In genomic region chr14:69662636-69663321, GRCh38 we compare ENCODE assay signal across 14 cellular contexts. TPM values are rescaled to one million over a fixed set of nuclear protein-coding genes. Genes with fewer than 3 reads are reported as not detected.
A peak's percentile ranks its signal among the peaks of the same experiment; 100 is the strongest.
DNase-seq lines count a peak whose midpoint lies in the region; ATAC-seq and TF ChIP-seq lines count a peak whose summit lies in the region.
"Had no signal": no experiment of that assay in that cellular context is flagged by ENCODE, and none has a peak within 500 bp of the region (broad histone marks: within the 10 kb centered on the region; RNA-seq: fewer than 3 reads in every experiment).

No MANE protein-coding gene starts in this region.

- ATAC-seq in activated naive CD8-positive, alpha-beta T cell treated with anti-CD3 and anti-CD28 coated beads, Interleukin-2, amount 50 U/mL, for 24 hours: no peak
- no peak for ATAC-seq in naive thymus-derived CD4-positive, alpha-beta T cell
- ATAC-seq in upper lobe of left lung (ENCODE audit: low FRiP score in 2 of 2): no peak
- no peak for ATAC-seq in left lobe of liver
- ATAC-seq in GM21619 (IDR thresholded peaks at IDR 0.05; ENCODE audit: unreplicated experiment): no peak
- ATAC-seq: activated naive CD4-positive, alpha-beta T cell treated with anti-CD3 and anti-CD28 coated beads, Interleukin-2, amount 50 U/mL, for 72 hours had no signal

- TF ChIP-seq POLR2A in upper lobe of left lung (IDR thresholded peaks at IDR 0.05): no peak

- no peak overlapping the region for H3K4me3 Mint-ChIP-seq in activated naive CD8-positive, alpha-beta T cell
- no peak overlapping the region for H3K4me3 Mint-ChIP-seq in activated naive CD8-positive, alpha-beta T cell treated with anti-CD3 and anti-CD28 coated beads, Interleukin-2, amount 50 U/mL, for 24 hours
- H3K4me3 Mint-ChIP-seq in naive thymus-derived CD4-positive, alpha-beta T cell: peak overlapping the region in 1 of 10 donors; percentile 20
- H3K4me3 Mint-ChIP-seq: CD14-positive monocyte had no signal

- H3K9me3 Mint-ChIP-seq in activated naive CD8-positive, alpha-beta T cell (ENCODE audit: low read depth): no peaks in the 10 kb centered on the region
- H3K9me3 Mint-ChIP-seq in activated naive CD8-positive, alpha-beta T cell treated with anti-CD3 and anti-CD28 coated beads, Interleukin-2, amount 50 U/mL, for 24 hours: no peaks in the 10 kb centered on the region
- peaks cover 0 to 5% (median 2%) of the 10 kb centered on the region in 11 donors for H3K9me3 Mint-ChIP-seq in naive thymus-derived CD4-positive, alpha-beta T cell
- H3K9me3 Mint-ChIP-seq: activated naive CD4-positive, alpha-beta T cell treated with anti-CD3 and anti-CD28 coated beads, Interleukin-2, amount 50 U/mL, for 72 hours; CD14-positive monocyte had no signal

- no peak for DNase-seq in activated naive CD8-positive, alpha-beta T cell treated with anti-CD3 and anti-CD28 coated beads, Interleukin-2, amount 50 U/mL, for 24 hours
- peak; percentile 49 for DNase-seq in astrocyte of the hippocampus (ENCODE audit: low read depth, low spot score)
- no peak for DNase-seq in naive thymus-derived CD4-positive, alpha-beta T cell
- no peak for DNase-seq in upper lobe of left lung
- DNase-seq in left lobe of liver (ENCODE audit: low spot score): no peak
- no peak for DNase-seq in foreskin fibroblast
- DNase-seq: activated CD4-positive, CD25-positive, alpha-beta regulatory T cell; effector memory CD4-positive, alpha-beta T cell; H7; occipital lobe had no signal

- H3K27me3 Mint-ChIP-seq in activated naive CD8-positive, alpha-beta T cell: no peaks in the 10 kb centered on the region
- H3K27me3 Mint-ChIP-seq in activated naive CD8-positive, alpha-beta T cell treated with anti-CD3 and anti-CD28 coated beads, Interleukin-2, amount 50 U/mL, for 24 hours: no peaks in the 10 kb centered on the region
- no peaks in the 10 kb centered on the region for H3K27me3 Mint-ChIP-seq in naive thymus-derived CD4-positive, alpha-beta T cell

- H3K4me3 ChIP-seq in naive thymus-derived CD4-positive, alpha-beta T cell (ENCODE audit: low read length): no peak overlapping the region
- H3K4me3 ChIP-seq in upper lobe of left lung (no peak overlapping the region), foreskin fibroblast (ENCODE audit: low read depth in 1 of 2, low read length in 2 of 2) (no peak overlapping the region)

- no peaks in the 10 kb centered on the region for H3K27me3 ChIP-seq in naive thymus-derived CD4-positive, alpha-beta T cell (ENCODE audit: control insufficient read depth in 2 of 2, insufficient read depth in 2 of 2, low read length in 2 of 2)
- H3K27me3 ChIP-seq in upper lobe of left lung: no peaks in the 10 kb centered on the region

- CTCF ChIA-PET in naive thymus-derived CD4-positive, alpha-beta T cell (lab: Charles Lee): no interaction called here

- TF ChIP-seq CTCF in upper lobe of left lung (IDR thresholded peaks at IDR 0.05) (no peak), foreskin fibroblast (IDR thresholded peaks at IDR 0.05; ENCODE audit: low read depth, low read length) (no peak)

- H3K4me1 ChIP-seq in naive thymus-derived CD4-positive, alpha-beta T cell (ENCODE audit: control insufficient read depth in 2 of 2, insufficient read depth in 2 of 2, low read length in 2 of 2): peaks cover 15 to 36% of the 10 kb centered on the region in 2 donors
- H3K4me1 ChIP-seq in upper lobe of left lung: peaks cover 78 to 98% (median 86%) of the 10 kb centered on the region in 4 donors

- peak overlapping the region; percentile 61 for H3K27ac Mint-ChIP-seq in activated naive CD8-positive, alpha-beta T cell
- no peak overlapping the region for H3K27ac Mint-ChIP-seq in activated naive CD8-positive, alpha-beta T cell treated with anti-CD3 and anti-CD28 coated beads, Interleukin-2, amount 50 U/mL, for 24 hours
- H3K27ac Mint-ChIP-seq in naive thymus-derived CD4-positive, alpha-beta T cell: peak overlapping the region; percentile 14 to 77 (median 68)

- H3K36me3 ChIP-seq in naive thymus-derived CD4-positive, alpha-beta T cell (ENCODE audit: control insufficient read depth in 2 of 3, insufficient read depth in 3 of 3, low read length in 3 of 3): peaks cover 0 to 22% (median 0%) of the 10 kb centered on the region in 3 experiments
- H3K36me3 ChIP-seq in upper lobe of left lung: peaks cover 0 to 21% (median 2%) of the 10 kb centered on the region in 4 donors

- peak overlapping the region; percentile 16 for H3K27ac ChIP-seq in naive thymus-derived CD4-positive, alpha-beta T cell (ENCODE audit: low read depth, low read length)
- peak overlapping the region; percentile 41 to 80 (median 72) for H3K27ac ChIP-seq in upper lobe of left lung

- POLR2A ChIA-PET in naive thymus-derived CD4-positive, alpha-beta T cell (lab: Charles Lee): interaction anchor here (0.6 kb wide), 1 partner anchor 19 kb away, joined by 3 read pairs; no protein-coding TSS in a partner anchor

- no peaks in the 10 kb centered on the region for H3K9me3 ChIP-seq in naive thymus-derived CD4-positive, alpha-beta T cell (ENCODE audit: control insufficient read depth in 2 of 3, low read length in 3 of 3)
- H3K9me3 ChIP-seq in upper lobe of left lung: no peaks in the 10 kb centered on the region

- H3K36me3 Mint-ChIP-seq in activated naive CD8-positive, alpha-beta T cell: peaks cover 16% of the 10 kb centered on the region
- peaks cover 48% of the 10 kb centered on the region for H3K36me3 Mint-ChIP-seq in activated naive CD8-positive, alpha-beta T cell treated with anti-CD3 and anti-CD28 coated beads, Interleukin-2, amount 50 U/mL, for 24 hours (ENCODE audit: low read depth)
- peaks cover 12 to 53% (median 28%) of the 10 kb centered on the region in 5 donors for H3K36me3 Mint-ChIP-seq in naive thymus-derived CD4-positive, alpha-beta T cell

- WGBS in upper lobe of left lung, 2 donors: 63 to 77% methylated on average over 2 of the region's 2 CpGs

- peaks cover 89% of the 10 kb centered on the region for H3K4me1 Mint-ChIP-seq in activated naive CD8-positive, alpha-beta T cell (ENCODE audit: low read depth)
- H3K4me1 Mint-ChIP-seq in activated naive CD8-positive, alpha-beta T cell treated with anti-CD3 and anti-CD28 coated beads, Interleukin-2, amount 50 U/mL, for 24 hours: peaks cover 95% of the 10 kb centered on the region
- peaks cover 53 to 94% (median 90%) of the 10 kb centered on the region in 7 donors for H3K4me1 Mint-ChIP-seq in naive thymus-derived CD4-positive, alpha-beta T cell

- intact Hi-C loops in naive thymus-derived CD4-positive, alpha-beta T cell (cut with micrococcal nuclease): loop anchor here in 1 of 2 donors (1.0 kb wide), 1 partner anchor 37 kb away; no protein-coding TSS in a partner anchor

- TF ChIP-seq EP300 in upper lobe of left lung (IDR thresholded peaks at IDR 0.05): no peak

RNA-seq across cellular contexts. Expression of gene SUSD6, which starts 51.4 kb away (rescaled TPM):
- total RNA-seq in naive thymus-derived CD4-positive, alpha-beta T cell: 10 to 100 TPM; 42.9 to 90.8 (median 65.0) TPM
- 1 to 10 TPM; 4.3 to 6.3 TPM for polyA plus RNA-seq in naive thymus-derived CD4-positive, alpha-beta T cell
- total RNA-seq in upper lobe of left lung: 10 to 100 TPM; 63.4 to 90.4 (median 81.6) TPM
- total RNA-seq in left lobe of liver: 14.8 TPM
